1 cellular context compared by ENCODE assay signal in genomic region chr22:24142241-24142640, GRCh38.
TF ChIP-seq lines count a peak whose summit lies in the region.

No MANE protein-coding gene starts in this region.

TF ChIP-seq in SK-N-SH treated with all-trans-retinoic acid at 6 μM for 48 hours, 23 proteins besides CTCF, POLR2A, EP300 and RAD21 (continued from another document):
- TF ChIP-seq TSHZ2 (CRISPR knock-in tag; IDR thresholded peaks at IDR 0.05) (no peak), ZFP3 (CRISPR knock-in tag; IDR thresholded peaks at IDR 0.05) (no peak)
